In genomic region chr5:160311491-160312138, GRCh38 we compare ENCODE assay signal across 1 cellular context.
TF ChIP-seq lines count a peak whose summit lies in the region.

No MANE protein-coding gene starts in this region.

TF ChIP-seq in GM12878, 131 proteins besides CTCF, POLR2A, EP300 and RAD21 (continued from another document):
- TF ChIP-seq, protein P1, sequence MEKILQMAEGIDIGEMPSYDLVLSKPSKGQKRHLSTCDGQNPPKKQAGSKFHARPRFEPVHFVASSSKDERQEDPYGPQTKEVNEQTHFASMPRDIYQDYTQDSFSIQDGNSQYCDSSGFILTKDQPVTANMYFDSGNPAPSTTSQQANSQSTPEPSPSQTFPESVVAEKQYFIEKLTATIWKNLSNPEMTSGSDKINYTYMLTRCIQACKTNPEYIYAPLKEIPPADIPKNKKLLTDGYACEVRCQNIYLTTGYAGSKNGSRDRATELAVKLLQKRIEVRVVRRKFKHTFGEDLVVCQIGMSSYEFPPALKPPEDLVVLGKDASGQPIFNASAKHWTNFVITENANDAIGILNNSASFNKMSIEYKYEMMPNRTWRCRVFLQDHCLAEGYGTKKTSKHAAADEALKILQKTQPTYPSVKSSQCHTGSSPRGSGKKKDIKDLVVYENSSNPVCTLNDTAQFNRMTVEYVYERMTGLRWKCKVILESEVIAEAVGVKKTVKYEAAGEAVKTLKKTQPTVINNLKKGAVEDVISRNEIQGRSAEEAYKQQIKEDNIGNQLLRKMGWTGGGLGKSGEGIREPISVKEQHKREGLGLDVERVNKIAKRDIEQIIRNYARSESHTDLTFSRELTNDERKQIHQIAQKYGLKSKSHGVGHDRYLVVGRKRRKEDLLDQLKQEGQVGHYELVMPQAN (conservative IDR thresholded peaks at IDR 0.05), result no peak
- TF ChIP-seq HCFC1 (IDR thresholded peaks at IDR 0.05; ENCODE audit: low read length), result no peak
- no peak for TF ChIP-seq RB1 (IDR thresholded peaks at IDR 0.05; ENCODE audit: borderline replicate concordance)
- TF ChIP-seq, protein P2, sequence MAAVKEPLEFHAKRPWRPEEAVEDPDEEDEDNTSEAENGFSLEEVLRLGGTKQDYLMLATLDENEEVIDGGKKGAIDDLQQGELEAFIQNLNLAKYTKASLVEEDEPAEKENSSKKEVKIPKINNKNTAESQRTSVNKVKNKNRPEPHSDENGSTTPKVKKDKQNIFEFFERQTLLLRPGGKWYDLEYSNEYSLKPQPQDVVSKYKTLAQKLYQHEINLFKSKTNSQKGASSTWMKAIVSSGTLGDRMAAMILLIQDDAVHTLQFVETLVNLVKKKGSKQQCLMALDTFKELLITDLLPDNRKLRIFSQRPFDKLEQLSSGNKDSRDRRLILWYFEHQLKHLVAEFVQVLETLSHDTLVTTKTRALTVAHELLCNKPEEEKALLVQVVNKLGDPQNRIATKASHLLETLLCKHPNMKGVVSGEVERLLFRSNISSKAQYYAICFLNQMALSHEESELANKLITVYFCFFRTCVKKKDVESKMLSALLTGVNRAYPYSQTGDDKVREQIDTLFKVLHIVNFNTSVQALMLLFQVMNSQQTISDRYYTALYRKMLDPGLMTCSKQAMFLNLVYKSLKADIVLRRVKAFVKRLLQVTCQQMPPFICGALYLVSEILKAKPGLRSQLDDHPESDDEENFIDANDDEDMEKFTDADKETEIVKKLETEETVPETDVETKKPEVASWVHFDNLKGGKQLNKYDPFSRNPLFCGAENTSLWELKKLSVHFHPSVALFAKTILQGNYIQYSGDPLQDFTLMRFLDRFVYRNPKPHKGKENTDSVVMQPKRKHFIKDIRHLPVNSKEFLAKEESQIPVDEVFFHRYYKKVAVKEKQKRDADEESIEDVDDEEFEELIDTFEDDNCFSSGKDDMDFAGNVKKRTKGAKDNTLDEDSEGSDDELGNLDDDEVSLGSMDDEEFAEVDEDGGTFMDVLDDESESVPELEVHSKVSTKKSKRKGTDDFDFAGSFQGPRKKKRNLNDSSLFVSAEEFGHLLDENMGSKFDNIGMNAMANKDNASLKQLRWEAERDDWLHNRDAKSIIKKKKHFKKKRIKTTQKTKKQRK (IDR thresholded peaks at IDR 0.05; ENCODE audit: low read depth, low read length), result no peak
- no peak for TF ChIP-seq ESRRA (IDR thresholded peaks at IDR 0.05; ENCODE audit: low read length)
- TF ChIP-seq FOS (IDR thresholded peaks at IDR 0.05; ENCODE audit: borderline replicate concordance, extremely low read depth, insufficient read length), result no peak
- no peak for TF ChIP-seq GATAD2B (conservative IDR thresholded peaks at IDR 0.05; ENCODE audit: low read depth)
- TF ChIP-seq TBL1XR1 (IDR thresholded peaks at IDR 0.05; ENCODE audit: low read depth, low read length), result no peak
